Comparison of ENCODE assay signal across 26 cellular contexts in genomic region chr2:191831410-191831994, GRCh38. TPM values are rescaled to one million over a fixed set of nuclear protein-coding genes. Genes with fewer than 3 reads are reported as not detected.
A peak's percentile ranks its signal among the peaks of the same experiment; 100 is the strongest.
DNase-seq lines count a peak whose midpoint lies in the region; ATAC-seq and TF ChIP-seq lines count a peak whose summit lies in the region.
"Had no signal": no experiment of that assay in that cellular context is flagged by ENCODE, and none has a peak within 500 bp of the region (broad histone marks: within the 10 kb centered on the region; RNA-seq: fewer than 3 reads in every experiment).

No MANE protein-coding gene starts in this region.

- H3K9me3 Mint-ChIP-seq in neural progenitor cell, result no peaks in the 10 kb centered on the region
- H3K9me3 Mint-ChIP-seq: activated T-cell treated with anti-CD3 and anti-CD28 coated beads, Interleukin-2, amount 50 U/mL, for 24 hours; CD4-positive, CD25-positive, alpha-beta regulatory T cell; stimulated activated memory B cell treated with anti-CD40 and anti-IgM and Interleukin-4, amounts not matched to agents 10 μg/mL and 1 μg/mL and 100 μg/mL, for 72 hours had no signal

- no peak for TF ChIP-seq CTCF in IMR-90 (conservative IDR thresholded peaks at IDR 0.05; ENCODE audit: low read depth, low read length)
- no peak for TF ChIP-seq CTCF in neural progenitor cell (IDR thresholded peaks at IDR 0.05)
- TF ChIP-seq CTCF in left lung (IDR thresholded peaks at IDR 0.05), result no peak

- H3K27me3 ChIP-seq in IMR-90 (ENCODE audit: control insufficient read depth, insufficient read depth, low read length) (no peaks in the 10 kb centered on the region), neural progenitor cell (no peaks in the 10 kb centered on the region), left lung (no peaks in the 10 kb centered on the region)
- H3K27me3 ChIP-seq: suprapubic skin had no signal

- H3K9me3 ChIP-seq in IMR-90 (ENCODE audit: control insufficient read depth, insufficient read depth, low read length) (no peaks in the 10 kb centered on the region), neural progenitor cell (ENCODE audit: low read depth) (no peaks in the 10 kb centered on the region), left lung (no peaks in the 10 kb centered on the region)
- H3K9me3 ChIP-seq: suprapubic skin had no signal

- ATAC-seq in IMR-90 (ENCODE audit: low read depth) (peak; percentile 24; the same call in 1 of the 2 replicates), HG03460 (IDR thresholded peaks at IDR 0.05; ENCODE audit: unreplicated experiment) (no peak), left lung (no peak)

- in situ Hi-C loops in IMR-90 (cut with MboI; ENCODE audit: low sequenced_read_pairs), result no loop called here

- H2BK15ac ChIP-seq in IMR-90 (ENCODE audit: low read depth, low read length), result no peak overlapping the region

- no peak overlapping the region for H3K9ac ChIP-seq in IMR-90 (ENCODE audit: low read depth, low read length)
- no peak overlapping the region for H3K9ac ChIP-seq in neural progenitor cell

- H2BK20ac ChIP-seq in IMR-90 (ENCODE audit: low read depth, low read length), result no peak overlapping the region

- no peaks in the 10 kb centered on the region for H3K79me2 ChIP-seq in neural progenitor cell (ENCODE audit: low read depth)

- dilution Hi-C loops in IMR-90 (cut with HindIII; ENCODE audit: low sequenced_read_pairs, unreplicated experiment), result no loop called here

- H4K91ac ChIP-seq in IMR-90 (ENCODE audit: insufficient read depth, low read depth, low read length), result no peak overlapping the region

- no peaks in the 10 kb centered on the region for H4K20me1 ChIP-seq in IMR-90 (ENCODE audit: insufficient read depth, low read length)
- no peaks in the 10 kb centered on the region for H4K20me1 ChIP-seq in neural progenitor cell (ENCODE audit: low read depth)

- H3K27ac ChIP-seq in IMR-90 (ENCODE audit: insufficient read depth, low read length) (no peak overlapping the region), neural progenitor cell (no peak overlapping the region), left lung (no peak overlapping the region)
- H3K27ac ChIP-seq: suprapubic skin had no signal

- H2BK5ac ChIP-seq in IMR-90 (ENCODE audit: low read depth, low read length, poor library complexity, severe bottlenecking), result no peak overlapping the region

- H3F3A ChIP-seq in neural progenitor cell (ENCODE audit: low read depth), result no peaks in the 10 kb centered on the region

- no peak overlapping the region for H3K56ac ChIP-seq in IMR-90 (ENCODE audit: extremely low read depth, insufficient read depth, low read length)

- H3K4me3 Mint-ChIP-seq in neural progenitor cell, result peak overlapping the region; percentile 23
- H3K4me3 Mint-ChIP-seq: activated T-cell treated with anti-CD3 and anti-CD28 coated beads, Interleukin-2, amount 50 U/mL, for 24 hours; CD4-positive, CD25-positive, alpha-beta regulatory T cell; stimulated activated memory B cell treated with anti-CD40 and anti-IgM and Interleukin-4, amounts not matched to agents 10 μg/mL and 1 μg/mL and 100 μg/mL, for 72 hours had no signal

- no peak overlapping the region for H3K4me3 ChIP-seq in IMR-90 (ENCODE audit: insufficient read depth, low read depth, low read length)
- H3K4me3 ChIP-seq in neural progenitor cell, result no peak overlapping the region
- no peak overlapping the region for H3K4me3 ChIP-seq in left lung
- H3K4me3 ChIP-seq: suprapubic skin had no signal

- H2BK120ac ChIP-seq in IMR-90 (ENCODE audit: low read depth, low read length), result no peak overlapping the region

- H2AFZ ChIP-seq in IMR-90 (replicated peaks; ENCODE audit: low read length, poor library complexity) (no peak overlapping the region), neural progenitor cell (replicated peaks) (peak overlapping the region; percentile 2)

- no peak for TF ChIP-seq RAD21 in IMR-90 (IDR thresholded peaks at IDR 0.05; ENCODE audit: low read length)

- H2AK5ac ChIP-seq in IMR-90 (ENCODE audit: low read depth, low read length), result no peak overlapping the region

- H3K27ac Mint-ChIP-seq in neural progenitor cell, result peak overlapping the region; percentile 9
- H3K27ac Mint-ChIP-seq: activated T-cell treated with anti-CD3 and anti-CD28 coated beads, Interleukin-2, amount 50 U/mL, for 24 hours; CD4-positive, CD25-positive, alpha-beta regulatory T cell; stimulated activated memory B cell treated with anti-CD40 and anti-IgM and Interleukin-4, amounts not matched to agents 10 μg/mL and 1 μg/mL and 100 μg/mL, for 72 hours had no signal

- H3K23ac ChIP-seq in IMR-90 (ENCODE audit: low read depth, low read length), result no peak overlapping the region

- no peak for DNase-seq in IMR-90
- DNase-seq in NCI-H69 (lab: John Stamatoyannopoulos, UW), result peak; percentile 61
- peak; percentile 75 for DNase-seq in dermis blood vessel endothelial cell
- DNase-seq in neural progenitor cell (ENCODE audit: low spot score), result peak; percentile 31
- DNase-seq in cerebellum (ENCODE audit: low spot score), result no peak
- no peak for DNase-seq in left lung
- DNase-seq: activated CD4-positive, CD25-positive, alpha-beta regulatory T cell treated with anti-CD3 and anti-CD28 coated beads, Interleukin-2, amount 50 U/mL, for 72 hours; activated CD8-positive, alpha-beta memory T cell treated with anti-CD3 and anti-CD28 coated beads for 24 hours; activated naive CD4-positive, alpha-beta T cell; activated T-cell treated with anti-CD3 and anti-CD28 coated beads, Interleukin-2, amount 50 U/mL, for 24 hours; amniotic stem cell; CD4-positive, CD25-positive, alpha-beta regulatory T cell; cortex of kidney; DMS 273 treated with DMSO at 0.1 percent for 48 hours; H9; KG1; NCI-H1092; NCI-H510A; posterior cingulate gyrus; stimulated activated CD4-positive, alpha-beta T cell treated with anti-CD3 and anti-CD28 coated beads, Interleukin-2, amount 100 ng/mL, for 24 hours had no signal

- H3K9me1 ChIP-seq in IMR-90 (ENCODE audit: insufficient read depth, low read length), result 0 out of 2 replicates have a peak, but pooled peaks cover 7% of the 10 kb centered on the region

- H4K5ac ChIP-seq in IMR-90 (ENCODE audit: low read depth, low read length), result no peak overlapping the region

- POLR2A ChIA-PET in IMR-90 (lab: Charles Lee; ENCODE audit: unreplicated experiment), result no interaction called here

- H3K27me3 Mint-ChIP-seq in neural progenitor cell (ENCODE audit: insufficient read depth, low read depth), result no peaks in the 10 kb centered on the region

- no peak overlapping the region for H3K18ac ChIP-seq in IMR-90 (ENCODE audit: low read depth, low read length)

- no peaks in the 10 kb centered on the region for H3K36me3 Mint-ChIP-seq in neural progenitor cell
- H3K36me3 Mint-ChIP-seq: CD4-positive, CD25-positive, alpha-beta regulatory T cell; stimulated activated memory B cell treated with anti-CD40 and anti-IgM and Interleukin-4, amounts not matched to agents 10 μg/mL and 1 μg/mL and 100 μg/mL, for 72 hours had no signal

- H3K14ac ChIP-seq in IMR-90 (replicated peaks; ENCODE audit: low read depth, low read length), result no peak overlapping the region

- TF ChIP-seq POLR2A in IMR-90 (IDR thresholded peaks at IDR 0.05; ENCODE audit: low read depth, low read length), result no peak

- no peak overlapping the region for H4K8ac ChIP-seq in IMR-90 (ENCODE audit: low read depth in 2 of 2, low read length in 2 of 2)

- H3K79me1 ChIP-seq in IMR-90 (ENCODE audit: low read depth in 1 of 2, low read length in 2 of 2), result peaks cover 0 to 5% of the 10 kb centered on the region in 2 experiments; a peak in 1 of 4 replicates

- intact Hi-C loops in IMR-90 (cut with micrococcal nuclease) (no loop called here), left lung (cut with DNase I) (no loop called here)

- no peak overlapping the region for H3K4ac ChIP-seq in IMR-90 (ENCODE audit: low read depth, low read length)

- CTCF ChIA-PET in IMR-90 (lab: Yijun Ruan, JAX), result interaction anchor here (1.0 kb wide), 1 partner anchor 9 kb away, joined by 5 read pairs; no protein-coding TSS in a partner anchor

- WGBS in IMR-90 (ENCODE audit: extremely low coverage in 2 of 2, insufficient read length in 1 of 2), 2 experiments, result no CpG with 5 or more reads among the region's 1 CpG

- peaks cover 32% of the 10 kb centered on the region for H3K4me1 Mint-ChIP-seq in neural progenitor cell
- H3K4me1 Mint-ChIP-seq: CD4-positive, CD25-positive, alpha-beta regulatory T cell; stimulated activated memory B cell treated with anti-CD40 and anti-IgM and Interleukin-4, amounts not matched to agents 10 μg/mL and 1 μg/mL and 100 μg/mL, for 72 hours had no signal

- H2AK9ac ChIP-seq in IMR-90 (replicated peaks; ENCODE audit: low read depth, low read length, poor library complexity), result no peak overlapping the region

- no TSS peak for BruUV-seq in IMR-90 (replicated peaks; lab: Mats Ljungman, UMichigan)

- peaks cover 5% of the 10 kb centered on the region for H3K4me1 ChIP-seq in IMR-90 (ENCODE audit: control insufficient read depth, insufficient read depth, low read length)
- peaks cover 14% of the 10 kb centered on the region for H3K4me1 ChIP-seq in neural progenitor cell
- peaks cover 0 to under 1% of the 10 kb centered on the region in 2 donors for H3K4me1 ChIP-seq in left lung

- H3K36me3 ChIP-seq in IMR-90 (ENCODE audit: control insufficient read depth, insufficient read depth, low read length) (peaks cover 8% of the 10 kb centered on the region), neural progenitor cell (no peaks in the 10 kb centered on the region), left lung (peaks cover 0 to 14% of the 10 kb centered on the region in 2 donors)
- H3K36me3 ChIP-seq: suprapubic skin had no signal

- H3K4me2 ChIP-seq in IMR-90 (ENCODE audit: low read depth, low read length) (no peak overlapping the region), neural progenitor cell (peak overlapping the region; percentile 30)

TF ChIP-seq in IMR-90, 13 proteins besides CTCF, POLR2A, EP300 and RAD21 (continues in another document):
- TF ChIP-seq RFX5 (IDR thresholded peaks at IDR 0.05; ENCODE audit: low read depth, low read length) (no peak), ELK1 (IDR thresholded peaks at IDR 0.05; ENCODE audit: borderline replicate concordance, low read depth, low read length) (no peak), NFE2L2 (IDR thresholded peaks at IDR 0.05; ENCODE audit: low read depth, low read length) (no peak)

RNA-seq across cellular contexts. Expression of gene CAVIN2, which starts 15.4 kb away (rescaled TPM):
- total RNA-seq in IMR-90 (2012; rRNA removed) (11.5 and 12.5 TPM in 2 replicates), dermis blood vessel endothelial cell (430 and 571 TPM in 2 replicates), neural progenitor cell (ENCODE audit: low replicate concordance) (not detected in 2 replicates), cerebellum (10.5 TPM), left lung (10 to 100 TPM; 73.6 to 76.9 TPM)
- 7.7 and 8.3 TPM in 2 replicates for polyA plus RNA-seq in IMR-90 (2012; rRNA removed)
- 4.0 and 7.0 TPM in 2 replicates for polyA plus RNA-seq in IMR-90 (2012; cell fraction: cytosol; rRNA removed)
- polyA plus RNA-seq in IMR-90 (2012; cell fraction: nucleus; rRNA removed; ENCODE audit: low replicate concordance), result 2.8 and 3.3 TPM in 2 replicates
- total RNA-seq: H9, RPMI7951, SK-MEL-5 had no signal
- polyA plus RNA-seq: CD4-positive, CD25-positive, alpha-beta regulatory T cell; neural cell had no signal

Comparison
In these comparisons a context has a peak if more than half of its experiments do, and no peak if none do; other contexts are left out.
1. DNase-seq: peak in NCI-H69 (single experiment), dermis blood vessel endothelial cell (single experiment) and neural progenitor cell (single experiment); none in IMR-90 (single experiment), cerebellum (single experiment) and left lung (0 of 2).
2. RNA of gene CAVIN2, which starts 15.4 kb away (total RNA-seq): 430 to 571 TPM in dermis blood vessel endothelial cell, 73.6 to 76.9 TPM in left lung, 11.5 to 12.5 TPM in IMR-90 and 10.5 TPM in cerebellum (single experiment); not detected in neural progenitor cell; every median in the first group is over 10 times any median in the second.